ENCODE assay signal across 19 cellular contexts in genomic region chr5:147803151-147803550, GRCh38. TPM values are rescaled to one million over a fixed set of nuclear protein-coding genes. Genes with fewer than 3 reads are reported as not detected.
"Had no signal": no experiment of that assay in that cellular context is flagged by ENCODE, and none has a peak within 500 bp of the region (broad histone marks: within the 10 kb centered on the region; RNA-seq: fewer than 3 reads in every experiment).

No MANE protein-coding gene starts in this region.

RNA-seq across cellular contexts. Expression of gene JAKMIP2, which starts 20.6 kb away (rescaled TPM):
- total RNA-seq: dermis microvascular lymphatic vessel endothelial cell, endothelial cell of umbilical vein had no signal
- polyA plus RNA-seq: endothelial cell of umbilical vein had no signal

RNA-seq across cellular contexts. Expression of gene SPINK1, which starts 28.3 kb away (rescaled TPM):
- total RNA-seq: activated CD4-positive, alpha-beta memory T cell treated with anti-CD3 and anti-CD28 coated beads for 36 hours; activated CD4-positive, alpha-beta T cell treated with anti-CD3 and anti-CD28 coated beads for 36 hours; activated CD4-positive, alpha-beta T cell treated with anti-CD3 and anti-CD28 coated beads, Interleukin-2, amount 10 ng/mL, durations not matched to agents 24 days and 14 days; activated CD8-positive, alpha-beta memory T cell treated with anti-CD3 and anti-CD28 coated beads for 36 hours; activated CD8-positive, alpha-beta memory T cell treated with anti-CD3 and anti-CD28 coated beads, Interleukin-2, amount 10 ng/mL, durations not matched to agents 7 days and 5 days; activated CD8-positive, alpha-beta T cell treated with anti-CD3 and anti-CD28 coated beads, Interleukin-2, amount 10 ng/mL, durations not matched to agents 7 days and 5 days; activated naive CD4-positive, alpha-beta T cell treated with anti-CD3 and anti-CD28 coated beads for 36 hours; activated naive CD8-positive, alpha-beta T cell treated with anti-CD3 and anti-CD28 coated beads for 36 hours; activated T-helper 1 cell treated with anti-CD3 and anti-CD28 coated beads, Interleukin-12 subunit alpha, Interleukin-12 subunit beta, Interleukin-2, Interleukin-4 antibody, amounts not matched to agents 30 ng/mL and 10 ng/mL and 1 ng/mL, durations not matched to agents 14 hours and 24 hours and 36 hours; activated T-helper 2 cell treated with anti-CD3 and anti-CD28 coated beads, Interferon-gamma antibody, Interleukin-2, Interleukin-4, amounts not matched to agents 10 μg/mL and 5 μg/mL and 100 μg/mL, durations not matched to agents 14 hours and 24 hours and 36 hours; chondrocyte; dermis microvascular lymphatic vessel endothelial cell; endothelial cell of umbilical vein; esophagus squamous epithelium; fibroblast of lung; fibroblast of villous mesenchyme; gastroesophageal sphincter; glomerular endothelial cell; T-helper 17 cell had no signal
- polyA plus RNA-seq: endothelial cell of umbilical vein, fibroblast of lung had no signal
